Comparison of ENCODE assay signal across 10 cellular contexts in genomic region chr12:68180792-68181744, GRCh38. TPM values are rescaled to one million over a fixed set of nuclear protein-coding genes. Genes with fewer than 3 reads are reported as not detected.
DNase-seq lines count a peak whose midpoint lies in the region; ATAC-seq lines count a peak whose summit lies in the region.
"Had no signal": no experiment of that assay in that cellular context is flagged by ENCODE, and none has a peak within 500 bp of the region (broad histone marks: within the 10 kb centered on the region; RNA-seq: fewer than 3 reads in every experiment).

No MANE protein-coding gene starts in this region.

- no peaks in the 10 kb centered on the region for H3K9me3 ChIP-seq in CD4-positive, CD25-positive, alpha-beta regulatory T cell (ENCODE audit: control insufficient read depth in 2 of 2, low read length in 2 of 2)

- H3K9me3 Mint-ChIP-seq in CD4-positive, CD25-positive, alpha-beta regulatory T cell: peaks cover 0 to 3% (median 0%) of the 10 kb centered on the region in 7 donors
- no peaks in the 10 kb centered on the region for H3K9me3 Mint-ChIP-seq in central memory CD8-positive, alpha-beta T cell

- H3K36me3 Mint-ChIP-seq in CD4-positive, CD25-positive, alpha-beta regulatory T cell: no peaks in the 10 kb centered on the region
- H3K36me3 Mint-ChIP-seq in central memory CD8-positive, alpha-beta T cell (ENCODE audit: insufficient read depth): peaks cover 5% of the 10 kb centered on the region

- no peaks in the 10 kb centered on the region for H3K36me3 ChIP-seq in CD4-positive, CD25-positive, alpha-beta regulatory T cell (ENCODE audit: control insufficient read depth, insufficient read depth, low read length)

- peak in 2 of 3 donors; percentile 32 to 73 for DNase-seq in CD4-positive, CD25-positive, alpha-beta regulatory T cell
- DNase-seq in NCI-H2107 treated with DMSO at 0.1 percent for 48 hours (lab: John Stamatoyannopoulos, UW; ENCODE audit: unreplicated experiment): peak; percentile 88
- DNase-seq in central memory CD8-positive, alpha-beta T cell (ENCODE audit: low spot score in 2 of 2): no peak
- DNase-seq in NCI-H2081 treated with DMSO at 0.1 percent for 48 hours (lab: John Stamatoyannopoulos, UW): no peak
- no peak for DNase-seq in iPS-NIHi7 (ENCODE audit: extremely low spot score)
- no peak for DNase-seq in DMS79 treated with DMSO at 0.1 percent for 48 hours (lab: John Stamatoyannopoulos, UW)
- DNase-seq: NCI-H2227 treated with DMSO at 0.1 percent for 48 hours, nucleus accumbens had no signal

- peak overlapping the region; percentile 25 for H3K27ac ChIP-seq in CD4-positive, CD25-positive, alpha-beta regulatory T cell (ENCODE audit: insufficient read depth, low read length, poor library complexity, severe bottlenecking)

- peak overlapping the region in 3 of 4 donors; percentile 6 to 50 (median 8) for H3K4me3 Mint-ChIP-seq in CD4-positive, CD25-positive, alpha-beta regulatory T cell
- peak overlapping the region; percentile 13 for H3K4me3 Mint-ChIP-seq in central memory CD8-positive, alpha-beta T cell

- peak overlapping the region; percentile 47 to 92 (median 47) for H3K27ac Mint-ChIP-seq in CD4-positive, CD25-positive, alpha-beta regulatory T cell
- H3K27ac Mint-ChIP-seq in central memory CD8-positive, alpha-beta T cell (ENCODE audit: low read depth): peak overlapping the region; percentile 8

- no peaks in the 10 kb centered on the region for H3K27me3 ChIP-seq in CD4-positive, CD25-positive, alpha-beta regulatory T cell (ENCODE audit: control insufficient read depth, insufficient read depth, low read length)

- no peak overlapping the region for H3K4me3 ChIP-seq in CD4-positive, CD25-positive, alpha-beta regulatory T cell (ENCODE audit: low read depth, low read length)

- H3K4me1 ChIP-seq in CD4-positive, CD25-positive, alpha-beta regulatory T cell (ENCODE audit: control insufficient read depth, insufficient read depth, low read length, poor library complexity, severe bottlenecking): peaks cover 25% of the 10 kb centered on the region

- peak; percentile 75 to 76 for ATAC-seq in CD4-positive, CD25-positive, alpha-beta regulatory T cell (ENCODE audit: low read depth in 2 of 2)
- ATAC-seq in GM19452 (IDR thresholded peaks at IDR 0.05; ENCODE audit: unreplicated experiment) (peak; percentile 90), HG03571 (IDR thresholded peaks at IDR 0.05; ENCODE audit: unreplicated experiment) (no peak)
- peak; percentile 90 for ATAC-seq in central memory CD8-positive, alpha-beta T cell (replicated peaks; ENCODE audit: extremely low read depth, poor library complexity, severe bottlenecking)

- H3K4me1 Mint-ChIP-seq in CD4-positive, CD25-positive, alpha-beta regulatory T cell: peaks cover 20 to 45% (median 32%) of the 10 kb centered on the region in 4 donors
- peaks cover 46% of the 10 kb centered on the region for H3K4me1 Mint-ChIP-seq in central memory CD8-positive, alpha-beta T cell

- peaks cover 12% of the 10 kb centered on the region for H3K27me3 Mint-ChIP-seq in CD4-positive, CD25-positive, alpha-beta regulatory T cell
- no peaks in the 10 kb centered on the region for H3K27me3 Mint-ChIP-seq in central memory CD8-positive, alpha-beta T cell

RNA-seq across cellular contexts. Expression of gene IFNG, which starts 21.5 kb away (rescaled TPM):
- 15.0 TPM for total RNA-seq in CD4-positive, CD25-positive, alpha-beta regulatory T cell
- polyA plus RNA-seq in CD4-positive, CD25-positive, alpha-beta regulatory T cell: 1 to 10 TPM in 1 of 4 donors, under 1 TPM in 3; 0.83 to 3.2 (median 0.89) TPM

RNA-seq across cellular contexts. Expression of gene IL26, which starts 44.5 kb away (rescaled TPM):
- not detected for total RNA-seq in CD4-positive, CD25-positive, alpha-beta regulatory T cell
- polyA plus RNA-seq in CD4-positive, CD25-positive, alpha-beta regulatory T cell: under 1 TPM in 2 of 4 donors, not detected in 2; 0.17 to 0.71 TPM

Comparison
In these comparisons a context has a peak if more than half of its experiments do, and no peak if none do; other contexts are left out.
1. DNase-seq: peak in CD4-positive, CD25-positive, alpha-beta regulatory T cell (2 of 3) and NCI-H2107 treated with DMSO at 0.1 percent for 48 hours (single experiment); none in central memory CD8-positive, alpha-beta T cell (0 of 2), NCI-H2081 treated with DMSO at 0.1 percent for 48 hours (single experiment), iPS-NIHi7 (single experiment) and DMS79 treated with DMSO at 0.1 percent for 48 hours (single experiment).